Comparison of ENCODE assay signal across 8 cellular contexts in the genomic region with DNA sequence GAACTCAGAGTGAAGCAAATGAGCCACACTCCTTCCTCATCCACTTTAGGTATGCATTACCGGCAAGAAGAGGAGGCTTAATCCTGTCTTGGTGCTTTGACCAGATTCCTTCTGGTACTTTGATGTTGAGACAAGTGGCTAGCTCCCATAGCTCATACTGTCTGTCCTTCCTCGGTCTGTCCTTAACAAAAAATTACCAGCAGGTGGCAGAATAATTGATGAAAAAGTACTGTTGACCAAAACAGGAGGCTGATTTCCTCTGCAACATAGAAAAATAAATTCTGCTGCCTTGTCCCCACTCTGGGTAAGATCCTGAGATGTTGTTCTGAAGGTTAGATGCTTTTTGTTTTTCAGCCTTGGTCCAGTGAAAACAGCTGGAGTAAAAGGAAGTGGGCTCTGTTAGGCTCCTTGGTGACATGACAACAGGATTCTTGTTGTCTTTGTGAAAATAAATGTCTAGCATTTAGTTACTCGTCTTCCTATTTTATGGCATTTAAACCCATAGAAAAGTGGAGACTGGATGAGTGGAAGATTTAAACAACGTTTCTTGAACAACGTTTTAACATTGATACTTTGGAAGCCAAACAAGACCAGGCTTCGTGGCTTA. TPM values are rescaled to one million over a fixed set of nuclear protein-coding genes. Genes with fewer than 3 reads are reported as not detected.
DNase-seq lines count a peak whose midpoint lies in the region; ATAC-seq, FAIRE-seq and TF ChIP-seq lines count a peak whose summit lies in the region.

No MANE protein-coding gene starts in this region.

- ATAC-seq in GM21390 (IDR thresholded peaks at IDR 0.05; ENCODE audit: unreplicated experiment) (no peak), HG02798 (IDR thresholded peaks at IDR 0.05; ENCODE audit: poor library complexity, unreplicated experiment) (no peak)

- no peaks in the 10 kb centered on the region for H3K36me3 ChIP-seq in breast epithelium

- intact Hi-C loops in breast epithelium (cut with DNase I; ENCODE audit: low total_unique reads): no loop called here

- H3K9me3 ChIP-seq in breast epithelium: no peaks in the 10 kb centered on the region

- H3K27me3 ChIP-seq in breast epithelium: no peaks in the 10 kb centered on the region

- TF ChIP-seq POLR2A in breast epithelium (IDR thresholded peaks at IDR 0.05) (no peak), GM12892 (IDR thresholded peaks at IDR 0.05; ENCODE audit: low read depth, low read length) (no peak)

- TF ChIP-seq CTCF in GM12875 (IDR thresholded peaks at IDR 0.05; ENCODE audit: borderline replicate concordance, insufficient read depth, low read depth, low read length) (peak; percentile 32; the same call in 1 of the 2 replicates), breast epithelium (IDR thresholded peaks at IDR 0.05) (peak; percentile 24 to 43 (median 28))

- H3K4me3 ChIP-seq in GM12875 (ENCODE audit: low read depth, low read length) (no peak overlapping the region), breast epithelium (no peak overlapping the region)

- no peak overlapping the region for H3K27ac ChIP-seq in breast epithelium

- FAIRE-seq in GM12892 (lab: Jason Lieb, UNC): no peak

- DNase-seq in Ammon's horn (ENCODE audit: low spot score): peak; percentile 53
- peak; percentile 57 for DNase-seq in NCI-H345 treated with DMSO at 0.1 percent for 48 hours (lab: John Stamatoyannopoulos, UW; ENCODE audit: unreplicated experiment)
- no peak for DNase-seq in breast epithelium (ENCODE audit: low spot score in 2 of 2)
- DNase-seq in middle frontal gyrus (ENCODE audit: extremely low spot score, low spot score): peak; percentile 33
- no peak for DNase-seq in GM12892 (ENCODE audit: insufficient read length)

- H3K4me1 ChIP-seq in breast epithelium: no peaks in the 10 kb centered on the region

RNA-seq across cellular contexts. Expression of a gene that starts 11.2 kb away (rescaled TPM):
- not detected for total RNA-seq in breast epithelium
- not detected for polyA plus RNA-seq in GM12892 (2012; ENCODE audit: missing spikeins)

RNA-seq across cellular contexts. Expression of a gene that starts 36.3 kb away (rescaled TPM):
- 1,000 to 10,000 TPM; 2,506 to 3,955 (median 3,543) TPM for total RNA-seq in breast epithelium
- 104 TPM for polyA plus RNA-seq in GM12892 (2012; ENCODE audit: missing spikeins)

Comparison
In these comparisons a context has a peak if more than half of its experiments do, and no peak if none do; other contexts are left out.
1. DNase-seq: peak in Ammon's horn (single experiment), NCI-H345 treated with DMSO at 0.1 percent for 48 hours (single experiment) and middle frontal gyrus (single experiment); none in breast epithelium (0 of 2) and GM12892 (single experiment).